In the genomic region with DNA sequence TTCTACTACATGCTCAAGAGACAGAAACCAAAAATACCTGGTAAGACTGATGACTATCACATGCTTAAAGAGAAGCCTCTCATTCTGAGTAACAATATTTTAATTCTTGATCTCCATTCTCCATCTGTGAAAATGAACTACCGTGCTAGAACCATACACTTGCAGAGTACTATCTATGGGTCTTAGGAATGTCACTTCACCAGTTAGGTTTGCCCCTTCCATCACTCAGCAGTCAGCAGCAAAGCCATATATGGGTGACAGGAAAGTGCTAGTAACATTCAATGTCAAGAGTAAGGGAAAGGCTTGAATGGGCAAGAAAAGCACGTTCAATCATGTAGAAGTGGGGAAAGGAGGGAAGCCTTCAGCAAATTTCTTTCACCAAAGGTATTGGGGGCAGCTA, we compare ENCODE assay signal across 1 cellular context.
TF ChIP-seq lines count a peak whose summit lies in the region.

No MANE protein-coding gene starts in this region.

TF ChIP-seq in HepG2, 621 proteins besides CTCF, POLR2A, EP300 and RAD21:
- no peak for TF ChIP-seq ZNF710 (CRISPR knock-in tag; IDR thresholded peaks at IDR 0.05; ENCODE audit: borderline replicate concordance)
- TF ChIP-seq, protein P1, sequence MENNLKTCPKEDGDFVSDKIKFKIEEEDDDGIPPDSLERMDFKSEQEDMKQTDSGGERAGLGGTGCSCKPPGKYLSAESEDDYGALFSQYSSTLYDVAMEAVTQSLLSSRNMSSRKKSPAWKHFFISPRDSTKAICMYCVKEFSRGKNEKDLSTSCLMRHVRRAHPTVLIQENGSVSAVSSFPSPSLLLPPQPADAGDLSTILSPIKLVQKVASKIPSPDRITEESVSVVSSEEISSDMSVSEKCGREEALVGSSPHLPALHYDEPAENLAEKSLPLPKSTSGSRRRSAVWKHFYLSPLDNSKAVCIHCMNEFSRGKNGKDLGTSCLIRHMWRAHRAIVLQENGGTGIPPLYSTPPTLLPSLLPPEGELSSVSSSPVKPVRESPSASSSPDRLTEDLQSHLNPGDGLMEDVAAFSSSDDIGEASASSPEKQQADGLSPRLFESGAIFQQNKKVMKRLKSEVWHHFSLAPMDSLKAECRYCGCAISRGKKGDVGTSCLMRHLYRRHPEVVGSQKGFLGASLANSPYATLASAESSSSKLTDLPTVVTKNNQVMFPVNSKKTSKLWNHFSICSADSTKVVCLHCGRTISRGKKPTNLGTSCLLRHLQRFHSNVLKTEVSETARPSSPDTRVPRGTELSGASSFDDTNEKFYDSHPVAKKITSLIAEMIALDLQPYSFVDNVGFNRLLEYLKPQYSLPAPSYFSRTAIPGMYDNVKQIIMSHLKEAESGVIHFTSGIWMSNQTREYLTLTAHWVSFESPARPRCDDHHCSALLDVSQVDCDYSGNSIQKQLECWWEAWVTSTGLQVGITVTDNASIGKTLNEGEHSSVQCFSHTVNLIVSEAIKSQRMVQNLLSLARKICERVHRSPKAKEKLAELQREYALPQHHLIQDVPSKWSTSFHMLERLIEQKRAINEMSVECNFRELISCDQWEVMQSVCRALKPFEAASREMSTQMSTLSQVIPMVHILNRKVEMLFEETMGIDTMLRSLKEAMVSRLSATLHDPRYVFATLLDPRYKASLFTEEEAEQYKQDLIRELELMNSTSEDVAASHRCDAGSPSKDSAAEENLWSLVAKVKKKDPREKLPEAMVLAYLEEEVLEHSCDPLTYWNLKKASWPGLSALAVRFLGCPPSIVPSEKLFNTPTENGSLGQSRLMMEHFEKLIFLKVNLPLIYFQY (CRISPR knock-in tag; IDR thresholded peaks at IDR 0.05; ENCODE audit: borderline replicate concordance) = no peak
- TF ChIP-seq ZNF598 (CRISPR knock-in tag; IDR thresholded peaks at IDR 0.05; ENCODE audit: borderline replicate concordance) = no peak
- TF ChIP-seq SIX4 (CRISPR knock-in tag; IDR thresholded peaks at IDR 0.05) = no peak
- TF ChIP-seq GATAD1 (CRISPR knock-in tag; IDR thresholded peaks at IDR 0.05) = no peak
- TF ChIP-seq SRF (IDR thresholded peaks at IDR 0.05; ENCODE audit: low read depth, low read length) = peak; percentile 84
- TF ChIP-seq SSRP1 (CRISPR knock-in tag; IDR thresholded peaks at IDR 0.05) = no peak
- TF ChIP-seq CBX1 (IDR thresholded peaks at IDR 0.05; ENCODE audit: low read depth) = no peak
